In the genomic region with DNA sequence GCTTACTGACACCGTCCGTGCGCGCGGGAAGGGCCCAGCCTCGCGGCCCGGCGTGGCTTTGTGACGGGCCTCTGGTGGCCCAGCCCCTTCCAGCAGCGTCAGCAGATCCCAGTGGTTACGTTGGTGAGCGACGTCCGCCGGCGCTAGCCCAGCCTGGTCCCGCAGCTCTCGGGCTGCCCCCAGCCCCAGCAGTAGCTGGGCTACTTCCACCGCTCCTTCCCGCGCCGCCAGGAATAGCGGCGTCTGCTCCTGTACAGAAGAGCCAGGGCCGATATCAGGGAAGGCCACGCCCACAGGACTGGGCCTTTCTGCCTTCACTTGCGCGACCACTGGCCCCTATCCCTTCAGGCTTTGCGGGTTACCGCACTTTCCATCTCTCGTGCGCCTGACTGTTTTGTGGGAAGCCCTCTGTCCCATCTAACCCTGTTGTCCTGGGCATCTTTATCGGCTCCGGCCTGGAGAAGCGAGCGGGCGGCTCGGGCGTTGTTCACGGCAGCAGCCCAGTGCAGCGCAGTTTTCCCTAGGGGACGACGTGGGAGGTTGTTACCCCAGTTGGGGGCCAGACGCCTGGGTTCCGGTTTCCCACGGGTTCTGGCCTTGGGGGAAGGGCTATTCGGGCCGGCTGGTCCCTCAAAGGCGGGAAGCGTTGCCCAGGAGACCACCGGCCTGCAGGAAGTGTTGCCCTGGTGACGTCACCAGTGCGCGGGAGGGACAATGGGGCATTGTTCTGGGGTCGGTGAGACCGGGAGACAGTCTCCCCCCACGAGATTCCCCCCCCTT, we compare ENCODE assay signal across 8 cellular contexts. TPM values are rescaled to one million over a fixed set of nuclear protein-coding genes. Genes with fewer than 3 reads are reported as not detected.
DNase-seq lines count a peak whose midpoint lies in the region; ATAC-seq, FAIRE-seq and TF ChIP-seq lines count a peak whose summit lies in the region.

No MANE protein-coding gene starts in this region.

- H3F3A ChIP-seq in GM23248 (ENCODE audit: insufficient read depth) = peaks cover 13% of the 10 kb centered on the region

- H3K9me2 ChIP-seq in GM23248 (ENCODE audit: insufficient read depth) = no peaks in the 10 kb centered on the region
- H3K9me2 ChIP-seq in Karpas-422 (replicated peaks; ENCODE audit: insufficient read depth, low read length) = no peaks in the 10 kb centered on the region

- H3K4me2 ChIP-seq in GM23248 (ENCODE audit: unreplicated experiment) (peak overlapping the region; percentile 81), Karpas-422 (ENCODE audit: low read depth, low read length, poor library complexity, severe bottlenecking) (peak overlapping the region; percentile 98)

- peak overlapping the region; percentile 97 for H3K9ac ChIP-seq in GM23248
- peak overlapping the region; percentile 94 for H3K9ac ChIP-seq in Karpas-422 (ENCODE audit: low read length)

- no peaks in the 10 kb centered on the region for H4K20me1 ChIP-seq in GM23248 (ENCODE audit: insufficient read depth)
- no peaks in the 10 kb centered on the region for H4K20me1 ChIP-seq in Karpas-422 (ENCODE audit: insufficient read depth, low read depth, low read length)

- peak; percentile 76 for DNase-seq in GM03348 (ENCODE audit: low spot score)
- peak; percentile 89 for DNase-seq in GM23248
- DNase-seq in Karpas-422 = peak; percentile 96
- peak; percentile 51 for DNase-seq in SHP77 treated with DMSO at 0.1 percent for 48 hours (lab: John Stamatoyannopoulos, UW)
- DNase-seq in cardiac septum (ENCODE audit: low spot score) = peak; percentile 94
- peak; percentile 85 to 94 (median 88) for DNase-seq in pancreas
- peak; percentile 95 to 96 for DNase-seq in aorta

- H3K36me3 ChIP-seq in GM23248 (ENCODE audit: low read depth) = no peaks in the 10 kb centered on the region
- H3K36me3 ChIP-seq in Karpas-422 (ENCODE audit: insufficient read depth, low read length) = no peaks in the 10 kb centered on the region
- H3K36me3 ChIP-seq in pancreas = no peaks in the 10 kb centered on the region
- no peaks in the 10 kb centered on the region for H3K36me3 ChIP-seq in aorta (ENCODE audit: control insufficient read depth in 1 of 2, insufficient read depth in 2 of 2, low read length in 1 of 2)

- H3K4me3 ChIP-seq in GM23248 (peak overlapping the region; percentile 82), Karpas-422 (ENCODE audit: low read length) (peak overlapping the region; percentile 88), pancreas (peak overlapping the region; percentile 58 to 83 (median 68)), aorta (ENCODE audit: low read length in 2 of 2) (peak overlapping the region; percentile 63 to 86)

- intact Hi-C loops in cardiac septum (cut with DNase I) (loop anchor here (1.0 to 5.0 kb wide), 4 partner anchors 19 to 65 kb away; partner anchors contain the start of genes AGPAT1, FKBPL and PPT2), pancreas (cut with DNase I) (no loop called here), aorta (cut with DNase I) (loop anchor here (5.0 to 10.0 kb wide), 3 partner anchors 776 to 1009 kb away; partner anchors contain the start of genes HSD17B8 (in 1 of the 2), RING1 (in 1 of the 2), RXRB (in 1 of the 2) and SLC39A7 (in 1 of the 2))

- FAIRE-seq in pancreas (lab: Jason Lieb, UNC) = no peak

- in situ Hi-C loops in GM23248 (cut with MboI) = no loop called here

- H3K79me2 ChIP-seq in GM23248 (ENCODE audit: insufficient read depth) (no peaks in the 10 kb centered on the region), Karpas-422 (ENCODE audit: low read length) (peaks cover 18% of the 10 kb centered on the region)

- H3K9me3 ChIP-seq in GM23248 (ENCODE audit: low read depth) (no peaks in the 10 kb centered on the region), Karpas-422 (ENCODE audit: low read length) (no peaks in the 10 kb centered on the region), pancreas (no peaks in the 10 kb centered on the region), aorta (ENCODE audit: control insufficient read depth, low read length) (no peaks in the 10 kb centered on the region)

- H3K27ac ChIP-seq in GM23248 (peak overlapping the region; percentile 97), Karpas-422 (ENCODE audit: low read length) (peak overlapping the region; percentile 83), adipose tissue (ENCODE audit: low read depth, low read length) (peak overlapping the region; percentile 99), pancreas (peak overlapping the region; percentile 99 to 100 (median 100)), aorta (ENCODE audit: low read depth in 1 of 2, low read length in 2 of 2) (peak overlapping the region; percentile 95 to 98)

- H3K27me3 ChIP-seq in GM23248 (replicated peaks; ENCODE audit: insufficient read depth) (no peaks in the 10 kb centered on the region), Karpas-422 (ENCODE audit: low read length) (no peaks in the 10 kb centered on the region), pancreas (no peaks in the 10 kb centered on the region), aorta (ENCODE audit: control insufficient read depth in 1 of 2, insufficient read depth in 2 of 2, low read length in 1 of 2) (no peaks in the 10 kb centered on the region)

- ATAC-seq in pancreas = peak; percentile 41 to 63 (median 48)
- peak; percentile 74 for ATAC-seq in aorta (ENCODE audit: low FRiP score)

- TF ChIP-seq CTCF in pancreas (IDR thresholded peaks at IDR 0.05) = peak in 1 of 4 donors; percentile 20

- WGBS in GM23248 (ENCODE audit: low coverage in 1 of 2, low lambda C conversion rate in 2 of 2, missing lambda C conversion rate in 2 of 2), 2 experiments = 0 to 1% methylated on average over 51 to 58 of the region's 58 CpGs
- 0% methylated on average over 48 to 58 of the region's 58 CpGs for WGBS in adipose tissue, 3 donors
- WGBS in pancreas, 2 donors = 0% methylated on average over 55 to 58 of the region's 58 CpGs
- WGBS in aorta, 2 donors = 0 to 1% methylated on average over 55 to 58 of the region's 58 CpGs

- H2AFZ ChIP-seq in GM23248 = peak overlapping the region; percentile 62
- H2AFZ ChIP-seq in Karpas-422 (ENCODE audit: low read length) = peak overlapping the region; percentile 33; the same call in 1 of the 2 replicates

- H3K4me1 ChIP-seq in GM23248 (ENCODE audit: insufficient read depth) (peaks cover 25% of the 10 kb centered on the region), Karpas-422 (ENCODE audit: low read length) (peaks cover 54% of the 10 kb centered on the region), pancreas (peaks cover 0 to 16% (median 0%) of the 10 kb centered on the region in 3 donors), aorta (ENCODE audit: control insufficient read depth in 1 of 2, insufficient read depth in 2 of 2, low read length in 2 of 2) (no peaks in the 10 kb centered on the region)

RNA-seq across cellular contexts. Expression of gene GPSM3, which starts 3.6 kb away (rescaled TPM):
- 5.4 and 7.7 TPM in 2 replicates for total RNA-seq in GM23248 (2014; rRNA removed; shearing (Covaris generic))
- polyA plus RNA-seq in GM23248 (2016; fragmentation: Nextera tagmentation; extraction: Ambion mirVana) (6.8 and 7.3 TPM in 2 replicates), adipose tissue (10 to 100 TPM in 2 of 3 donors, 1 to 10 TPM in 1; 3.9 to 71.0 (median 27.7) TPM), pancreas (1 to 10 TPM; 5.2 to 5.4 TPM), aorta (10 to 100 TPM in 1 of 2 donors, 1 to 10 TPM in 1; 5.4 to 31.1 TPM)
- 66.5 and 85.9 TPM in 2 replicates for total RNA-seq in Karpas-422 (2014; rRNA removed; shearing (Covaris generic); ENCODE audit: low replicate concordance)
- total RNA-seq in cardiac septum (6.9 TPM), pancreas (10 to 100 TPM in 1 of 6 donors, 1 to 10 TPM in 3, under 1 TPM in 2; 0.59 to 10.1 (median 2.9) TPM), aorta (10 to 100 TPM; 20.1 to 26.2 TPM)

RNA-seq across cellular contexts. Expression of gene PBX2, which starts 6.1 kb away (rescaled TPM):
- 25.4 and 27.6 TPM in 2 replicates for total RNA-seq in GM23248 (2014; rRNA removed; shearing (Covaris generic))
- polyA plus RNA-seq in GM23248 (2016; fragmentation: Nextera tagmentation; extraction: Ambion mirVana) (2.6 and 3.1 TPM in 2 replicates), adipose tissue (10 to 100 TPM; 19.0 to 60.2 (median 33.5) TPM), pancreas (10 to 100 TPM; 45.9 to 56.3 TPM), aorta (10 to 100 TPM; 11.5 to 64.0 TPM)
- total RNA-seq in Karpas-422 (2014; rRNA removed; shearing (Covaris generic); ENCODE audit: low replicate concordance) = 51.7 and 84.0 TPM in 2 replicates
- total RNA-seq in cardiac septum (46.9 TPM), pancreas (10 to 100 TPM; 20.4 to 45.7 (median 26.1) TPM), aorta (10 to 100 TPM; 66.0 to 91.2 TPM)

RNA-seq across cellular contexts. Expression of gene AGER, which starts 12.0 kb away (rescaled TPM):
- 0.22 TPM in 1 of 2 replicates, not detected in the other for total RNA-seq in GM23248 (2014; rRNA removed; shearing (Covaris generic))
- 1.2 and 1.4 TPM in 2 replicates for polyA plus RNA-seq in GM23248 (2016; fragmentation: Nextera tagmentation; extraction: Ambion mirVana)
- 9.0 and 9.2 TPM in 2 replicates for total RNA-seq in Karpas-422 (2014; rRNA removed; shearing (Covaris generic); ENCODE audit: low replicate concordance)
- 1 to 10 TPM; 2.6 to 3.3 (median 3.1) TPM for polyA plus RNA-seq in adipose tissue
- 3.5 TPM for total RNA-seq in cardiac septum
- total RNA-seq in pancreas = 1 to 10 TPM; 1.9 to 4.4 (median 2.9) TPM
- polyA plus RNA-seq in pancreas = 10 to 100 TPM; 14.1 to 20.6 TPM
- 10 to 100 TPM in 1 of 2 donors, 1 to 10 TPM in 1; 6.4 to 12.7 TPM for total RNA-seq in aorta
- polyA plus RNA-seq in aorta = 10 to 100 TPM in 1 of 2 donors, 1 to 10 TPM in 1; 1.4 to 16.5 TPM

RNA-seq across cellular contexts. Expression of gene RNF5, which starts 17.9 kb away (rescaled TPM):
- 48.1 and 48.2 TPM in 2 replicates for total RNA-seq in GM23248 (2014; rRNA removed; shearing (Covaris generic))
- polyA plus RNA-seq in GM23248 (2016; fragmentation: Nextera tagmentation; extraction: Ambion mirVana) = 58.8 and 63.2 TPM in 2 replicates
- 73.5 and 78.5 TPM in 2 replicates for total RNA-seq in Karpas-422 (2014; rRNA removed; shearing (Covaris generic); ENCODE audit: low replicate concordance)
- 10 to 100 TPM; 37.7 to 82.3 (median 49.6) TPM for polyA plus RNA-seq in adipose tissue
- total RNA-seq in cardiac septum = 60.7 TPM
- 10 to 100 TPM; 16.1 to 28.5 (median 23.2) TPM for total RNA-seq in pancreas
- polyA plus RNA-seq in pancreas = 10 to 100 TPM; 29.0 to 41.4 TPM
- total RNA-seq in aorta = 10 to 100 TPM; 35.0 to 44.5 TPM
- 100 to 1,000 TPM in 1 of 2 donors, 10 to 100 TPM in 1; 64.1 to 109 TPM for polyA plus RNA-seq in aorta

RNA-seq across cellular contexts. Expression of gene AGPAT1, which starts 20.2 kb away (rescaled TPM):
- total RNA-seq in GM23248 (2014; rRNA removed; shearing (Covaris generic)) = 57.2 and 71.2 TPM in 2 replicates
- 36.9 and 39.7 TPM in 2 replicates for polyA plus RNA-seq in GM23248 (2016; fragmentation: Nextera tagmentation; extraction: Ambion mirVana)
- total RNA-seq in Karpas-422 (2014; rRNA removed; shearing (Covaris generic); ENCODE audit: low replicate concordance) = 54.8 and 74.5 TPM in 2 replicates
- 10 to 100 TPM; 19.9 to 56.3 (median 43.1) TPM for polyA plus RNA-seq in adipose tissue
- 47.2 TPM for total RNA-seq in cardiac septum
- 10 to 100 TPM; 10.1 to 28.1 (median 15.7) TPM for total RNA-seq in pancreas
- 10 to 100 TPM; 19.6 to 24.5 TPM for polyA plus RNA-seq in pancreas
- 10 to 100 TPM; 36.2 to 41.7 TPM for total RNA-seq in aorta
- 10 to 100 TPM; 42.9 to 54.8 TPM for polyA plus RNA-seq in aorta

Comparison
In these comparisons a context has a peak if more than half of its experiments do, and no peak if none do; other contexts are left out.
1. Peak in every context shown above with its lines: DNase-seq, ATAC-seq, H3K4me3 ChIP-seq and H3K27ac ChIP-seq.
2. intact Hi-C loops: an anchor here in cardiac septum (1.0 to 5.0 kb wide) and aorta (5.0 to 10.0 kb wide); none called in pancreas.